In genomic region chr4:144142690-144143326, GRCh38 we compare ENCODE assay signal across 8 cellular contexts. TPM values are rescaled to one million over a fixed set of nuclear protein-coding genes. Genes with fewer than 3 reads are reported as not detected.
DNase-seq lines count a peak whose midpoint lies in the region; ATAC-seq, FAIRE-seq and TF ChIP-seq lines count a peak whose summit lies in the region.
"Not testable (repeated sequence)": the region's sequence is repeated elsewhere in the genome, so short reads cannot be mapped to it uniquely, and the experiment has no call there.

No MANE protein-coding gene starts in this region.

- H3K36me3 ChIP-seq in A673 (ENCODE audit: insufficient read depth, low read length, poor library complexity, severe bottlenecking); GM23338 (ENCODE audit: insufficient read depth); neuronal stem cell (replicated peaks in 1 of 2; ENCODE audit: control insufficient read depth in 2 of 2, insufficient read depth in 2 of 2, low read length in 2 of 2): not testable (repeated sequence)

- DNase-seq in A673 (ENCODE audit: low spot score) (peak; percentile 15), GM23338 (ENCODE audit: low spot score) (peak; percentile 62), NOMO-1 treated with DMSO at 0.1 percent for 48 hours (lab: John Stamatoyannopoulos, UW; ENCODE audit: unreplicated experiment) (peak; percentile 0), glomerular visceral epithelial cell (ENCODE audit: extremely low spot score) (peak; percentile 30), neuronal stem cell (ENCODE audit: low spot score) (peak; percentile 6)
- DNase-seq in GM12892 (ENCODE audit: insufficient read length): not testable (repeated sequence)
- peak; percentile 35 for DNase-seq in activated naive CD4-positive, alpha-beta T cell treated with anti-CD3 and anti-CD28 coated beads, Interleukin-2, amount 10 ng/mL, durations not matched to agents 7 days and 5 days

- POLR2A ChIA-PET in A673 (lab: Charles Lee; ENCODE audit: low non-redundant PET): not testable (repeated sequence)

- not testable (repeated sequence) for H3K18ac ChIP-seq in neuronal stem cell (ENCODE audit: low read length)

- H2BK12ac ChIP-seq in neuronal stem cell (ENCODE audit: low read length): not testable (repeated sequence)

- not testable (repeated sequence) for H3K4me2 ChIP-seq in GM23338; neuronal stem cell (ENCODE audit: insufficient read depth, low read length, poor library complexity, severe bottlenecking)

- H3K4me1 ChIP-seq in A673 (ENCODE audit: insufficient read depth, low read length, poor library complexity, severe bottlenecking); GM23338 (ENCODE audit: insufficient read depth); neuronal stem cell (ENCODE audit: control insufficient read depth in 2 of 2, insufficient read depth in 1 of 2, low read depth in 1 of 2, low read length in 2 of 2): not testable (repeated sequence)

- H3K9me2 ChIP-seq in GM23338 (ENCODE audit: insufficient read depth): not testable (repeated sequence)

- CTCF ChIA-PET in A673 (lab: Charles Lee); activated naive CD4-positive, alpha-beta T cell treated with anti-CD3 and anti-CD28 coated beads, Interleukin-2, amount 10 ng/mL, durations not matched to agents 7 days and 5 days (lab: Charles Lee): not testable (repeated sequence)

- not testable (repeated sequence) for H2BK5ac ChIP-seq in neuronal stem cell (ENCODE audit: low read length)

- not testable (repeated sequence) for H3K9me3 ChIP-seq in A673 (ENCODE audit: low read depth, low read length, poor library complexity, severe bottlenecking); neuronal stem cell (replicated peaks in 1 of 2; ENCODE audit: control insufficient read depth in 2 of 2, insufficient read depth in 1 of 2, low read depth in 1 of 2, low read length in 2 of 2)

- not testable (repeated sequence) for H3K14ac ChIP-seq in neuronal stem cell (ENCODE audit: low read length)

- H2BK120ac ChIP-seq in neuronal stem cell (ENCODE audit: low read depth, low read length): not testable (repeated sequence)

- not testable (repeated sequence) for H3K9ac ChIP-seq in neuronal stem cell (ENCODE audit: low read depth, low read length, poor library complexity)

- H3K9me3 Mint-ChIP-seq in GM23338; activated naive CD4-positive, alpha-beta T cell treated with anti-CD3 and anti-CD28 coated beads, Interleukin-2, amount 10 ng/mL, durations not matched to agents 7 days and 5 days: not testable (repeated sequence)

- not testable (repeated sequence) for H4K91ac ChIP-seq in neuronal stem cell (ENCODE audit: low read depth, low read length, poor library complexity)

- not testable (repeated sequence) for H3K4me3 ChIP-seq in A673 (ENCODE audit: low read depth, low read length, poor library complexity, severe bottlenecking); GM23338; neuronal stem cell (ENCODE audit: low read length in 2 of 2)

- not testable (repeated sequence) for H3F3A ChIP-seq in GM23338 (replicated peaks; ENCODE audit: low read depth)

- not testable (repeated sequence) for H4K20me1 ChIP-seq in GM23338 (replicated peaks; ENCODE audit: insufficient read depth)

- not testable (repeated sequence) for H3K4ac ChIP-seq in neuronal stem cell (ENCODE audit: low read length)

- not testable (repeated sequence) for H3K79me2 ChIP-seq in GM23338 (replicated peaks; ENCODE audit: insufficient read depth)

- FAIRE-seq in GM12892 (lab: Jason Lieb, UNC): peak; percentile 24

- H3K36me3 Mint-ChIP-seq in GM23338 (ENCODE audit: low read depth); activated naive CD4-positive, alpha-beta T cell treated with anti-CD3 and anti-CD28 coated beads, Interleukin-2, amount 10 ng/mL, durations not matched to agents 7 days and 5 days: not testable (repeated sequence)

- H3K23ac ChIP-seq in neuronal stem cell (ENCODE audit: low read depth, low read length, poor library complexity): not testable (repeated sequence)

- intact Hi-C loops in A673 (cut with micrococcal nuclease; ENCODE audit: unreplicated experiment): loop anchor here (10.0 kb wide), 1 partner anchor 368 kb away; no protein-coding TSS in a partner anchor

- H3K4me1 Mint-ChIP-seq in GM23338; activated naive CD4-positive, alpha-beta T cell treated with anti-CD3 and anti-CD28 coated beads, Interleukin-2, amount 10 ng/mL, durations not matched to agents 7 days and 5 days: not testable (repeated sequence)

- H3K27ac ChIP-seq in A673 (ENCODE audit: low read depth, low read length, poor library complexity, severe bottlenecking); GM23338 (ENCODE audit: low read depth); neuronal stem cell (replicated peaks; ENCODE audit: low read length): not testable (repeated sequence)

- no CpG with 5 or more reads among the region's 4 CpGs for WGBS in neuronal stem cell (ENCODE audit: extremely low coverage in 2 of 2, insufficient read length in 2 of 2, insufficient replicate concordance in 1 of 2), 2 donors

- not testable (repeated sequence) for H3K4me3 Mint-ChIP-seq in GM23338; activated naive CD4-positive, alpha-beta T cell treated with anti-CD3 and anti-CD28 coated beads, Interleukin-2, amount 10 ng/mL, durations not matched to agents 7 days and 5 days

- TF ChIP-seq CTCF in A673 (conservative IDR thresholded peaks at IDR 0.05; ENCODE audit: low read depth, low read length) (peak; percentile 66), GM23338 (conservative IDR thresholded peaks at IDR 0.05; ENCODE audit: low read depth in 2 of 2) (peak; percentile 81)

- ATAC-seq in GM23338 (peak; percentile 92), HG03575 (IDR thresholded peaks at IDR 0.05; ENCODE audit: extremely low read depth, insufficient number of reproducible peaks, low FRiP score, unreplicated experiment) (peak; percentile 84)

- H2AFZ ChIP-seq in GM23338; neuronal stem cell (ENCODE audit: low read length): not testable (repeated sequence)

- H2BK15ac ChIP-seq in neuronal stem cell (ENCODE audit: low read length): not testable (repeated sequence)

- H4K8ac ChIP-seq in neuronal stem cell (ENCODE audit: low read depth, low read length): not testable (repeated sequence)

- H2AK5ac ChIP-seq in neuronal stem cell (ENCODE audit: low read depth, low read length): not testable (repeated sequence)

- H3K27me3 ChIP-seq in A673 (replicated peaks; ENCODE audit: insufficient read depth, low read depth, low read length, poor library complexity); GM23338 (ENCODE audit: insufficient read depth); neuronal stem cell (ENCODE audit: control insufficient read depth in 3 of 3, insufficient read depth in 3 of 3, low read depth in 1 of 3, low read length in 3 of 3): not testable (repeated sequence)

- TF ChIP-seq POLR2A in GM12892 (IDR thresholded peaks at IDR 0.05; ENCODE audit: low read depth, low read length): not testable (repeated sequence)

- not testable (repeated sequence) for H3K79me1 ChIP-seq in neuronal stem cell (ENCODE audit: low read depth, low read length)

- not testable (repeated sequence) for H3K27me3 Mint-ChIP-seq in GM23338 (ENCODE audit: insufficient read depth, low read depth, poor library complexity); activated naive CD4-positive, alpha-beta T cell treated with anti-CD3 and anti-CD28 coated beads, Interleukin-2, amount 10 ng/mL, durations not matched to agents 7 days and 5 days

- not testable (repeated sequence) for BruUV-seq in A673 (replicated peaks; lab: Mats Ljungman, UMichigan)

- H3K27ac Mint-ChIP-seq in GM23338; activated naive CD4-positive, alpha-beta T cell treated with anti-CD3 and anti-CD28 coated beads, Interleukin-2, amount 10 ng/mL, durations not matched to agents 7 days and 5 days: not testable (repeated sequence)

RNA-seq across cellular contexts. Expression of gene GYPA, which starts 2.3 kb away (rescaled TPM):
- total RNA-seq in A673 (2021): not detected in 2 replicates
- not detected for polyA plus RNA-seq in GM12892 (2012; ENCODE audit: missing spikeins)
- not detected in 2 replicates for total RNA-seq in GM23338 (2014; rRNA removed; shearing (Covaris generic))
- not detected in 2 replicates for polyA plus RNA-seq in GM23338 (2016; fragmentation: Nextera tagmentation; extraction: Ambion mirVana)
- not detected for polyA plus RNA-seq in neuronal stem cell (2013, experiment 1 of 2)
- polyA plus RNA-seq in neuronal stem cell (2013, experiment 2 of 2): not detected
